Comparison of ENCODE assay signal across 24 cellular contexts in genomic region chr13:23684647-23685046, GRCh38.
"Had no signal": no experiment of that assay in that cellular context is flagged by ENCODE, and none has a peak within 500 bp of the region (broad histone marks: within the 10 kb centered on the region; RNA-seq: fewer than 3 reads in every experiment).

No MANE protein-coding gene starts in this region.

- H2AFZ ChIP-seq: parathyroid adenoma had no signal

- DNase-seq: naive thymus-derived CD4-positive, alpha-beta T cell; natural killer cell; occipital lobe; ovary; posterior cingulate gyrus; psoas muscle; right cardiac atrium; right lobe of liver; sigmoid colon; small intestine; stimulated activated CD4-positive, alpha-beta T cell treated with anti-CD3 and anti-CD28 coated beads, Interleukin-15, amount 100 ng/mL, for 24 hours; stimulated activated CD4-positive, alpha-beta T cell treated with anti-CD3 and anti-CD28 coated beads, Interleukin-2, amount 100 ng/mL, for 24 hours; stimulated activated CD4-positive, alpha-beta T cell treated with anti-CD3 and anti-CD28 coated beads, Interleukin-2, amount 100 ng/mL, for 48 hours; stimulated activated CD4-positive, alpha-beta T cell treated with anti-CD3 and anti-CD28 coated beads, Interleukin-4, amount 100 ng/mL, for 24 hours; stimulated activated naive B cell treated with anti-CD40 and anti-IgM and Interleukin-4, amounts not matched to agents 10 μg/mL and 1 μg/mL and 100 μg/mL, for 72 hours; stimulated activated naive CD4-positive, alpha-beta T cell treated with Interleukin-2 at 50 U/mL for 16 hours; stomach; thyroid gland; transverse colon; upper lobe of right lung; uterus had no signal

- H3K36me3 ChIP-seq: ovary, right lobe of liver, sigmoid colon, stomach, thoracic aorta, thyroid gland, transverse colon, upper lobe of right lung, uterus had no signal

- H3K79me2 ChIP-seq: parathyroid adenoma had no signal

- H3K27ac ChIP-seq: ovary, parathyroid adenoma, psoas muscle, right lobe of liver, sigmoid colon, stomach, thoracic aorta, thyroid gland, upper lobe of right lung, uterus had no signal

- H3K4me1 ChIP-seq: parathyroid adenoma, psoas muscle, right lobe of liver, sigmoid colon, stomach, thyroid gland, transverse colon, upper lobe of right lung, uterus had no signal

- H3K27me3 ChIP-seq: ovary, right lobe of liver, sigmoid colon, stomach, thyroid gland, transverse colon, upper lobe of right lung, uterus had no signal

- H3K9me3 ChIP-seq: ovary, right lobe of liver, sigmoid colon, thoracic aorta, thyroid gland, upper lobe of right lung had no signal

- H3K4me3 ChIP-seq: ovary, psoas muscle, right lobe of liver, sigmoid colon, stomach, thoracic aorta, thyroid gland, transverse colon, upper lobe of right lung, uterus had no signal

- H3K9ac ChIP-seq: parathyroid adenoma had no signal

- ATAC-seq: naive thymus-derived CD4-positive, alpha-beta T cell; natural killer cell; psoas muscle; right cardiac atrium; right lobe of liver; stimulated activated effector memory CD8-positive, alpha-beta T cell treated with anti-CD3 and anti-CD28 coated beads, Interleukin-12 subunit alpha, Interleukin-12 subunit beta, amount 100 ng/mL, for 72 hours; stimulated activated naive B cell treated with anti-CD40 and anti-IgM and Interleukin-4, amounts not matched to agents 10 μg/mL and 1 μg/mL and 100 μg/mL, for 72 hours; upper lobe of right lung had no signal
